ENCODE assay signal across 11 cellular contexts in the genomic region with DNA sequence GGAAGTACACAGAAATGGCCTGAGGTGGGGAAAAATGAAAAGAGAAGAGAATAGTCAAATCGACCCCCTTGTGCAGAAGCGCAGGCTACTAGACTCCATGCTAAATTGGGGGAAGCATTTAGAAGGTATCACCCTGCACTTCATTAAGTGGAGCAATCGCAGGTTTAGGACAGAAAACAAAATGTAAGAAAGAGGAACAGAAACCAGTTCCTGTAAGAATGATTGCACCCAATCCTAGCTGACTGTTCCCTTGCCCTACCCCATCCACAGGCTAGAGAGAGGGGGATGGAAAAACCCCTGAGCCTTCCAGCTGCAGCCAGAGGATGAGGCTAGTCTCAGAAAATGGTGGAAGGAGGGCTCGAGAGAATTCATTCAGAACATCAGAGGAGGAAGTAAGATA.
A peak's percentile ranks its signal among the peaks of the same experiment; 100 is the strongest.
DNase-seq lines count a peak whose midpoint lies in the region; ATAC-seq and TF ChIP-seq lines count a peak whose summit lies in the region.
"Had no signal": no experiment of that assay in that cellular context is flagged by ENCODE, and none has a peak within 500 bp of the region (broad histone marks: within the 10 kb centered on the region; RNA-seq: fewer than 3 reads in every experiment).

No MANE protein-coding gene starts in this region.

- peaks cover 6% of the 10 kb centered on the region for H3K27me3 Mint-ChIP-seq in memory B cell

- H3K36me3 Mint-ChIP-seq in memory B cell, result no peaks in the 10 kb centered on the region

- H3K4me1 Mint-ChIP-seq in memory B cell, result peaks cover 3% of the 10 kb centered on the region

- ATAC-seq in GM19035 (IDR thresholded peaks at IDR 0.05; ENCODE audit: unreplicated experiment) (peak; percentile 65), HG02642 (IDR thresholded peaks at IDR 0.05; ENCODE audit: poor library complexity, unreplicated experiment) (peak; percentile 69), HG03442 (IDR thresholded peaks at IDR 0.05; ENCODE audit: unreplicated experiment) (peak; percentile 75), memory B cell (ENCODE audit: low read depth) (peak; percentile 60)
- ATAC-seq: gastroesophageal sphincter had no signal

- peaks cover 2% of the 10 kb centered on the region for H3K9me3 Mint-ChIP-seq in memory B cell

- no peak overlapping the region for H3K27ac Mint-ChIP-seq in memory B cell

- DNase-seq in memory B cell (ENCODE audit: low spot score in 2 of 2) (no peak), NCI-H1436 (lab: John Stamatoyannopoulos, UW) (no peak), GM10266 (ENCODE audit: extremely low spot score) (no peak), SW480 (ENCODE audit: low spot score) (no peak)
- DNase-seq in activated CD8-positive, alpha-beta memory T cell treated with anti-CD3 and anti-CD28 coated beads, Interleukin-2, amount 50 U/mL, for 48 hours, result no peak
- DNase-seq: dermis blood vessel endothelial cell, upper lobe of left lung had no signal

- no peak overlapping the region for H3K4me3 Mint-ChIP-seq in memory B cell

- no peak for TF ChIP-seq CTCF in GM10266 (IDR thresholded peaks at IDR 0.05; ENCODE audit: control insufficient read depth, insufficient read depth, low read depth, missing control alignments)
